Comparison of ENCODE assay signal across 10 cellular contexts in the genomic region with DNA sequence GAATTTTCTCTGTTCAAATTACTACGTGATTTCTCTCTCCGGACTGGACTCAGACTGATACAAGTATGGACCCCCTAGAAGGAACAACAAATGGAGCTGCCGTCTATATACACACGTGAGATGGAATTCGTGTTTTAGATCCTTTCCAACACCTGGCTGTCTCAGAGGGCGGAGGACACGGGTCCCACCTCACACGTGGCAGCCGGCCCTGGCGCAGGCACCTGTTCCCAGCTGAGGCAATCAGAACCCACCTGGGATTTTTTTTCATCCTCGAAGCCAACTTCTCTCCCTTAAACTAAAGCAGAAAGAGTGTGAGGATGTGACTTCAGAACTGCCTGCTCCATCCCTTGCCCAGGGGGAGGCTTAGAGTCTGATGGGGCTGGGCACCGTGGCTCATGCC. TPM values are rescaled to one million over a fixed set of nuclear protein-coding genes. Genes with fewer than 3 reads are reported as not detected.
DNase-seq lines count a peak whose midpoint lies in the region; ATAC-seq and TF ChIP-seq lines count a peak whose summit lies in the region.
"Had no signal": no experiment of that assay in that cellular context is flagged by ENCODE, and none has a peak within 500 bp of the region (broad histone marks: within the 10 kb centered on the region; RNA-seq: fewer than 3 reads in every experiment).

No MANE protein-coding gene starts in this region.

- CTCF ChIA-PET in SK-N-SH (lab: Yijun Ruan, JAX): interaction anchor here (0.6 to 4.4 kb wide), 26 partner anchors 8 to 556 kb away, joined by 3 to 44 read pairs (median 5); partner anchors contain the start of genes SCCPDH and SMYD3

- TF ChIP-seq POLR2A in Peyer's patch (IDR thresholded peaks at IDR 0.05) (no peak), suprapubic skin (IDR thresholded peaks at IDR 0.05) (no peak)

- H3K4me1 ChIP-seq in SK-N-SH (ENCODE audit: control insufficient read depth in 1 of 2, insufficient read depth in 2 of 2, low read depth in 1 of 2, low read length in 1 of 2) (no peaks in the 10 kb centered on the region; a peak in 1 of 4 replicates), Peyer's patch (peaks cover 0 to 3% (median 0%) of the 10 kb centered on the region in 4 donors), suprapubic skin (peaks cover 15% of the 10 kb centered on the region)

- peak overlapping the region; percentile 69; the same call in 1 of the 2 replicates for H3K4me2 ChIP-seq in SK-N-SH

- peak overlapping the region; percentile 73; the same call in 1 of the 2 replicates for H2AFZ ChIP-seq in SK-N-SH (ENCODE audit: low read depth)

- no peaks in the 10 kb centered on the region for H3K9me2 ChIP-seq in SK-N-SH

- ATAC-seq in SK-N-SH treated with all-trans-retinoic acid at 6 μM for 48 hours: no peak; the same call in 2 of the 3 replicates
- no peak for ATAC-seq in left lobe of liver
- ATAC-seq in HG03108 (IDR thresholded peaks at IDR 0.05; ENCODE audit: unreplicated experiment): no peak

- no peak overlapping the region for H3K27ac ChIP-seq in SK-N-SH (ENCODE audit: low read depth in 2 of 2, low read length in 1 of 2)
- H3K27ac ChIP-seq in Peyer's patch: peak overlapping the region in 1 of 4 donors; percentile 65
- H3K27ac ChIP-seq in suprapubic skin: no peak overlapping the region
- H3K27ac ChIP-seq: right lobe of liver had no signal

- no peaks in the 10 kb centered on the region for H4K20me1 ChIP-seq in SK-N-SH (ENCODE audit: insufficient read depth)

- H3K79me2 ChIP-seq in SK-N-SH (ENCODE audit: insufficient read depth): no peaks in the 10 kb centered on the region; the same call in 1 of the 2 replicates

- no peak overlapping the region for H3K4me3 ChIP-seq in SK-N-SH (ENCODE audit: low read depth in 2 of 2, low read length in 1 of 2)
- H3K4me3 ChIP-seq in Peyer's patch: peak overlapping the region in 3 of 4 donors; percentile 18 to 59 (median 47)
- H3K4me3 ChIP-seq in suprapubic skin: peak overlapping the region; percentile 33

- TF ChIP-seq EP300 in SK-N-SH (IDR thresholded peaks at IDR 0.05; ENCODE audit: borderline replicate concordance in 1 of 2, low read depth in 1 of 2, low read length in 1 of 2): no peak
- no peak for TF ChIP-seq EP300 in suprapubic skin (IDR thresholded peaks at IDR 0.05)

- TF ChIP-seq CTCF in SK-N-SH (IDR thresholded peaks at IDR 0.05): no peak
- no peak for TF ChIP-seq CTCF in Peyer's patch (IDR thresholded peaks at IDR 0.05)
- TF ChIP-seq CTCF in suprapubic skin (IDR thresholded peaks at IDR 0.05): no peak

- POLR2A ChIA-PET in SK-N-SH (lab: Yijun Ruan, JAX): interaction anchor here (0.6 kb wide), 1 partner anchor 23 kb away, joined by 3 read pairs; no protein-coding TSS in a partner anchor

- TF ChIP-seq RAD21 in SK-N-SH (IDR thresholded peaks at IDR 0.05; ENCODE audit: low read length): no peak

- H3K36me3 ChIP-seq in SK-N-SH (replicated peaks in 1 of 2; ENCODE audit: control insufficient read depth in 1 of 2, insufficient read depth in 2 of 2, low read length in 1 of 2) (no peaks in the 10 kb centered on the region), Peyer's patch (no peaks in the 10 kb centered on the region), suprapubic skin (no peaks in the 10 kb centered on the region)
- H3K36me3 ChIP-seq: right lobe of liver, tibial nerve had no signal

- H3K9ac ChIP-seq in SK-N-SH: no peak overlapping the region

- DNase-seq in SK-N-SH (no peak), Peyer's patch (no peak), left lobe of liver (ENCODE audit: low spot score) (peak; percentile 32), suprapubic skin (ENCODE audit: low spot score in 2 of 2) (no peak), KG1 (lab: John Stamatoyannopoulos, UW) (no peak), inferior parietal cortex (ENCODE audit: extremely low spot score) (no peak)

- no peaks in the 10 kb centered on the region for H3F3A ChIP-seq in SK-N-SH (replicated peaks; ENCODE audit: insufficient read depth)

- no peaks in the 10 kb centered on the region for H3K9me3 ChIP-seq in SK-N-SH
- H3K9me3 ChIP-seq in Peyer's patch: no peaks in the 10 kb centered on the region
- no peaks in the 10 kb centered on the region for H3K9me3 ChIP-seq in suprapubic skin
- H3K9me3 ChIP-seq: right lobe of liver had no signal

- H3K27me3 ChIP-seq in SK-N-SH (ENCODE audit: insufficient read depth) (no peaks in the 10 kb centered on the region), Peyer's patch (no peaks in the 10 kb centered on the region), suprapubic skin (no peaks in the 10 kb centered on the region)
- H3K27me3 ChIP-seq: right lobe of liver, tibial nerve had no signal

- WGBS in SK-N-SH (ENCODE audit: low lambda C conversion rate): 87% methylated on average over 12 of the region's 12 CpGs
- WGBS in suprapubic skin: 36% methylated on average over 12 of the region's 12 CpGs

TF ChIP-seq in SK-N-SH, 30 proteins besides CTCF, POLR2A, EP300 and RAD21:
- TF ChIP-seq MEF2A (IDR thresholded peaks at IDR 0.05; ENCODE audit: borderline replicate concordance, low read depth): no peak
- TF ChIP-seq SMC3 (IDR thresholded peaks at IDR 0.05; ENCODE audit: low read depth, low read length): no peak
- no peak for TF ChIP-seq MXI1 (IDR thresholded peaks at IDR 0.05; ENCODE audit: low read depth, low read length)
- no peak for TF ChIP-seq POLR2AphosphoS5 (IDR thresholded peaks at IDR 0.05; ENCODE audit: low read depth, low read length)
- TF ChIP-seq, protein P1, sequence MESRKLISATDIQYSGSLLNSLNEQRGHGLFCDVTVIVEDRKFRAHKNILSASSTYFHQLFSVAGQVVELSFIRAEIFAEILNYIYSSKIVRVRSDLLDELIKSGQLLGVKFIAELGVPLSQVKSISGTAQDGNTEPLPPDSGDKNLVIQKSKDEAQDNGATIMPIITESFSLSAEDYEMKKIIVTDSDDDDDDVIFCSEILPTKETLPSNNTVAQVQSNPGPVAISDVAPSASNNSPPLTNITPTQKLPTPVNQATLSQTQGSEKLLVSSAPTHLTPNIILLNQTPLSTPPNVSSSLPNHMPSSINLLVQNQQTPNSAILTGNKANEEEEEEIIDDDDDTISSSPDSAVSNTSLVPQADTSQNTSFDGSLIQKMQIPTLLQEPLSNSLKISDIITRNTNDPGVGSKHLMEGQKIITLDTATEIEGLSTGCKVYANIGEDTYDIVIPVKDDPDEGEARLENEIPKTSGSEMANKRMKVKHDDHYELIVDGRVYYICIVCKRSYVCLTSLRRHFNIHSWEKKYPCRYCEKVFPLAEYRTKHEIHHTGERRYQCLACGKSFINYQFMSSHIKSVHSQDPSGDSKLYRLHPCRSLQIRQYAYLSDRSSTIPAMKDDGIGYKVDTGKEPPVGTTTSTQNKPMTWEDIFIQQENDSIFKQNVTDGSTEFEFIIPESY (IDR thresholded peaks at IDR 0.05; ENCODE audit: borderline replicate concordance, low read depth): no peak
- TF ChIP-seq GABPA (IDR thresholded peaks at IDR 0.05; ENCODE audit: low read depth): no peak
- TF ChIP-seq, protein P2, sequence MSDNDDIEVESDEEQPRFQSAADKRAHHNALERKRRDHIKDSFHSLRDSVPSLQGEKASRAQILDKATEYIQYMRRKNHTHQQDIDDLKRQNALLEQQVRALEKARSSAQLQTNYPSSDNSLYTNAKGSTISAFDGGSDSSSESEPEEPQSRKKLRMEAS (IDR thresholded peaks at IDR 0.05; ENCODE audit: low read depth): no peak

TF ChIP-seq in SK-N-SH treated with all-trans-retinoic acid at 6 μM for 48 hours, 23 proteins besides CTCF, POLR2A, EP300 and RAD21 (continues in another document):
- TF ChIP-seq ZNF565 (CRISPR knock-in tag; conservative IDR thresholded peaks at IDR 0.05; ENCODE audit: low read depth) (no peak), ZFP30 (CRISPR knock-in tag; IDR thresholded peaks at IDR 0.05) (no peak), BACH2 (CRISPR knock-in tag; IDR thresholded peaks at IDR 0.05; ENCODE audit: borderline replicate concordance) (no peak), ZFP3 (CRISPR knock-in tag; IDR thresholded peaks at IDR 0.05) (no peak), TSHZ2 (CRISPR knock-in tag; IDR thresholded peaks at IDR 0.05) (no peak), CREB5 (CRISPR knock-in tag; IDR thresholded peaks at IDR 0.05; ENCODE audit: low read depth) (no peak), GLIS3 (CRISPR knock-in tag; IDR thresholded peaks at IDR 0.05) (no peak)

RNA-seq across cellular contexts. Expression of gene SCCPDH, which starts 34.1 kb away (rescaled TPM):
- 32.2 and 36.0 TPM in 2 replicates for polyA plus RNA-seq in SK-N-SH (2012; rRNA removed)
- 44.4 and 47.9 TPM in 2 replicates for polyA plus RNA-seq in SK-N-SH (2012; cell fraction: cytosol; rRNA removed)
- 15.9 and 19.3 TPM in 2 replicates for polyA plus RNA-seq in SK-N-SH (2012; cell fraction: nucleus; rRNA removed)
- 10 to 100 TPM; 14.0 to 67.1 (median 33.9) TPM for total RNA-seq in Peyer's patch
- 94.6 TPM for total RNA-seq in left lobe of liver
- total RNA-seq in suprapubic skin: 10 to 100 TPM in 2 of 4 donors, 1 to 10 TPM in 2; 4.0 to 11.2 (median 10.0) TPM

Comparison
In these comparisons a context has a peak if more than half of its experiments do, and no peak if none do; other contexts are left out.
1. H3K4me3 ChIP-seq: peak in Peyer's patch (3 of 4) and suprapubic skin (single experiment); none in SK-N-SH (0 of 2).